Comparison of ENCODE assay signal across 28 cellular contexts in genomic region chr4:21454831-21455230, GRCh38.
"Had no signal": no experiment of that assay in that cellular context is flagged by ENCODE, and none has a peak within 500 bp of the region (broad histone marks: within the 10 kb centered on the region; RNA-seq: fewer than 3 reads in every experiment).

No MANE protein-coding gene starts in this region.

- H3K4me3 Mint-ChIP-seq: natural killer cell; nephron; neural progenitor cell; stimulated activated effector memory CD8-positive, alpha-beta T cell treated with anti-CD3 and anti-CD28 coated beads, Interleukin-12 subunit alpha, Interleukin-12 subunit beta, amount 100 ng/mL, for 72 hours; stimulated activated naive B cell treated with anti-CD40 and anti-IgM and Interleukin-4, amounts not matched to agents 10 μg/mL and 1 μg/mL and 100 μg/mL, for 72 hours; stimulated activated naive CD8-positive, alpha-beta T cell treated with anti-CD3 and anti-CD28 coated beads, Interleukin-15, Interleukin-2, amounts not matched to agents 100 ng/mL and 50 ng/mL, for 24 hours; type B pancreatic cell had no signal

- H3K27ac Mint-ChIP-seq: natural killer cell; neural progenitor cell; progenitor cell of endocrine pancreas; stimulated activated effector memory CD8-positive, alpha-beta T cell treated with anti-CD3 and anti-CD28 coated beads, Interleukin-12 subunit alpha, Interleukin-12 subunit beta, amount 100 ng/mL, for 72 hours; stimulated activated naive B cell treated with anti-CD40 and anti-IgM and Interleukin-4, amounts not matched to agents 10 μg/mL and 1 μg/mL and 100 μg/mL, for 72 hours; stimulated activated naive CD8-positive, alpha-beta T cell treated with anti-CD3 and anti-CD28 coated beads, Interleukin-15, Interleukin-2, amounts not matched to agents 100 ng/mL and 50 ng/mL, for 24 hours; type B pancreatic cell had no signal

- H3K27me3 ChIP-seq: neural progenitor cell, ovary, right lobe of liver, sigmoid colon, stomach, thyroid gland, transverse colon, upper lobe of right lung, uterus had no signal

- H3K9ac ChIP-seq: neural progenitor cell, parathyroid adenoma had no signal

- H3K9me3 Mint-ChIP-seq: nephron, neural progenitor cell, type B pancreatic cell had no signal

- H2AFZ ChIP-seq: neural progenitor cell, parathyroid adenoma had no signal

- H3K4me2 ChIP-seq: neural progenitor cell had no signal

- H3K27me3 Mint-ChIP-seq: stimulated activated naive B cell treated with anti-CD40 and anti-IgM and Interleukin-4, amounts not matched to agents 10 μg/mL and 1 μg/mL and 100 μg/mL, for 72 hours; stimulated activated naive CD8-positive, alpha-beta T cell treated with anti-CD3 and anti-CD28 coated beads, Interleukin-15, Interleukin-2, amounts not matched to agents 100 ng/mL and 50 ng/mL, for 24 hours had no signal

- H3K4me1 Mint-ChIP-seq: natural killer cell; neural progenitor cell; stimulated activated effector memory CD8-positive, alpha-beta T cell treated with anti-CD3 and anti-CD28 coated beads, Interleukin-12 subunit alpha, Interleukin-12 subunit beta, amount 100 ng/mL, for 72 hours; stimulated activated naive B cell treated with anti-CD40 and anti-IgM and Interleukin-4, amounts not matched to agents 10 μg/mL and 1 μg/mL and 100 μg/mL, for 72 hours had no signal

- H3K36me3 Mint-ChIP-seq: natural killer cell; neural progenitor cell; stimulated activated effector memory CD8-positive, alpha-beta T cell treated with anti-CD3 and anti-CD28 coated beads, Interleukin-12 subunit alpha, Interleukin-12 subunit beta, amount 100 ng/mL, for 72 hours; stimulated activated naive B cell treated with anti-CD40 and anti-IgM and Interleukin-4, amounts not matched to agents 10 μg/mL and 1 μg/mL and 100 μg/mL, for 72 hours; type B pancreatic cell had no signal

- H3K4me3 ChIP-seq: neural progenitor cell, ovary, psoas muscle, right lobe of liver, sigmoid colon, stomach, thoracic aorta, thyroid gland, transverse colon, upper lobe of right lung, uterus had no signal

- H3K9me3 ChIP-seq: ovary, psoas muscle, right lobe of liver, sigmoid colon, stomach, thoracic aorta, thyroid gland, transverse colon, upper lobe of right lung, uterus had no signal

- H3K36me3 ChIP-seq: neural progenitor cell, ovary, right lobe of liver, sigmoid colon, stomach, thoracic aorta, thyroid gland, transverse colon, upper lobe of right lung, uterus had no signal

- ATAC-seq: natural killer cell; psoas muscle; right cardiac atrium; right lobe of liver; stimulated activated effector memory CD8-positive, alpha-beta T cell treated with anti-CD3 and anti-CD28 coated beads, Interleukin-12 subunit alpha, Interleukin-12 subunit beta, amount 100 ng/mL, for 72 hours; stimulated activated naive B cell treated with anti-CD40 and anti-IgM and Interleukin-4, amounts not matched to agents 10 μg/mL and 1 μg/mL and 100 μg/mL, for 72 hours; upper lobe of right lung had no signal

- H3K27ac ChIP-seq: neural progenitor cell, ovary, parathyroid adenoma, psoas muscle, right lobe of liver, sigmoid colon, stomach, thoracic aorta, thyroid gland, transverse colon, upper lobe of right lung, uterus had no signal

- H3K79me2 ChIP-seq: parathyroid adenoma had no signal

- H3K4me1 ChIP-seq: neural progenitor cell, parathyroid adenoma, psoas muscle, right lobe of liver, sigmoid colon, stomach, thyroid gland, transverse colon, upper lobe of right lung, uterus had no signal

- FAIRE-seq: small intestine had no signal

- DNase-seq: natural killer cell; occipital lobe; ovary; posterior cingulate gyrus; psoas muscle; right cardiac atrium; right lobe of liver; sigmoid colon; small intestine; stimulated activated CD4-positive, alpha-beta T cell treated with anti-CD3 and anti-CD28 coated beads, Interleukin-15, amount 100 ng/mL, for 24 hours; stimulated activated CD4-positive, alpha-beta T cell treated with anti-CD3 and anti-CD28 coated beads, Interleukin-2, amount 100 ng/mL, for 24 hours; stimulated activated CD4-positive, alpha-beta T cell treated with anti-CD3 and anti-CD28 coated beads, Interleukin-2, amount 100 ng/mL, for 48 hours; stimulated activated CD4-positive, alpha-beta T cell treated with anti-CD3 and anti-CD28 coated beads, Interleukin-4, amount 100 ng/mL, for 24 hours; stimulated activated naive B cell treated with anti-CD40 and anti-IgM and Interleukin-4, amounts not matched to agents 10 μg/mL and 1 μg/mL and 100 μg/mL, for 72 hours; stimulated activated naive CD4-positive, alpha-beta T cell treated with Interleukin-2 at 50 U/mL for 16 hours; stomach; thyroid gland; transverse colon; upper lobe of right lung; uterus had no signal
